In genomic region chr12:53192531-53193021, GRCh38 we compare ENCODE assay signal across 1 cellular context.
TF ChIP-seq lines count a peak whose summit lies in the region.

No MANE protein-coding gene starts in this region.

TF ChIP-seq in HepG2, 621 proteins besides CTCF, POLR2A, EP300 and RAD21:
- TF ChIP-seq NFKB2 (CRISPR knock-in tag; IDR thresholded peaks at IDR 0.05; ENCODE audit: borderline replicate concordance) (peak; percentile 32; the same call in 1 of the 2 replicates), POLR2G (IDR thresholded peaks at IDR 0.05; ENCODE audit: low read depth, low read length) (peak; percentile 15; the same call in 1 of the 2 replicates), ZNF335 (CRISPR knock-in tag; IDR thresholded peaks at IDR 0.05) (no peak), AGO1 (IDR thresholded peaks at IDR 0.05; ENCODE audit: low read depth, low read length, poor library complexity, severe bottlenecking) (peak; percentile 34), ZKSCAN8 (CRISPR knock-in tag; IDR thresholded peaks at IDR 0.05; ENCODE audit: borderline replicate concordance) (no peak), AGO2 (optimal IDR thresholded peaks at IDR 0.05; ENCODE audit: low read depth, low read length) (peak; percentile 88), ZNF598 (CRISPR knock-in tag; IDR thresholded peaks at IDR 0.05; ENCODE audit: borderline replicate concordance) (no peak), AKAP8 (CRISPR knock-in tag; IDR thresholded peaks at IDR 0.05) (peak; percentile 75; the same call in 1 of the 2 replicates)
TF ChIP-seq in HepG2: peak in this region for 5.
